In the genomic region with DNA sequence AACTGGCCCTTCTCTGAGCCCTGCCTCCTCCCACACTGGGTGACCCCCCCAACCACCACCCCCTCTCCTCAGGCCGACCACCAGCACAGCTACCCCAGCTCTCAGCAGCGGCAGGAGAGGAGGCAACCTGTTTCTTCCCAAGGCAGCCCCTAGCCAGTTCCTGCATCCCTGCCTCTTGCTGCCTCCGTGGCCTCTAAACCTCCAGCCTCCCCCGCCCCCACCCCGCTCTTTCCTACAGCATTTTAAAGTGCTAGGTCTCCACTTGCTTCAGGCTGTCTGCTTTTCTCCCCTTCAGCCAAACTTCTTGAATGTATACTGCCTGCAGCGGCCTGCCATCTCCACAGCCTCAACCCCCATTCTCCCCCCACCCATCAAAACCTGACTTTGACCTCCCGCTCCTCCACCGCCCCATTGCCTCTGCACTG, we compare ENCODE assay signal across 22 cellular contexts.
DNase-seq lines count a peak whose midpoint lies in the region; ATAC-seq and TF ChIP-seq lines count a peak whose summit lies in the region.
"Had no signal": no experiment of that assay in that cellular context is flagged by ENCODE, and none has a peak within 500 bp of the region (broad histone marks: within the 10 kb centered on the region; RNA-seq: fewer than 3 reads in every experiment).

No MANE protein-coding gene starts in this region.

- no peak overlapping the region for H3K27ac ChIP-seq in testis
- H3K27ac ChIP-seq in thyroid gland: no peak overlapping the region

- DNase-seq in left cardiac atrium (peak; percentile 14), cardiac septum (ENCODE audit: low spot score) (no peak), WTC11 (ENCODE audit: low spot score) (no peak), islet precursor cell (peak; percentile 48), testis (peak; percentile 12), HuH-7.5 (ENCODE audit: low spot score) (no peak), thyroid gland (no peak)
- DNase-seq: BE2C; CD4-positive, alpha-beta T cell; GF-D8; GOT3; HFFc6; Kasumi-1; MM.1S; NCI-H1092 treated with DMSO at 0.1 percent for 48 hours; NCI-H1694; NCI-H2081 treated with DMSO at 0.1 percent for 48 hours; NCI-H510A treated with DMSO at 0.1 percent for 48 hours; NCI-H774; SHP77 treated with DMSO at 0.1 percent for 48 hours; SK-N-SH had no signal

- no peak overlapping the region for H3K4me3 Mint-ChIP-seq in WTC11
- H3K4me3 Mint-ChIP-seq: CD4-positive, alpha-beta T cell; HFFc6 had no signal

- H3K4me3 ChIP-seq in testis: no peak overlapping the region
- no peak overlapping the region for H3K4me3 ChIP-seq in thyroid gland (replicated peaks in 1 of 3)

- TF ChIP-seq POLR2A in testis (IDR thresholded peaks at IDR 0.05): no peak
- no peak for TF ChIP-seq POLR2A in thyroid gland (IDR thresholded peaks at IDR 0.05)

- no peak for TF ChIP-seq CTCF in WTC11 (IDR thresholded peaks at IDR 0.05)
- TF ChIP-seq CTCF in testis (IDR thresholded peaks at IDR 0.05): no peak
- no peak for TF ChIP-seq CTCF in thyroid gland (IDR thresholded peaks at IDR 0.05)

- H3K36me3 ChIP-seq in testis (ENCODE audit: low read depth, missing control alignments): no peaks in the 10 kb centered on the region
- H3K36me3 ChIP-seq in thyroid gland: peaks cover 14 to 16% of the 10 kb centered on the region in 2 donors

- H3K9me3 Mint-ChIP-seq in WTC11: peaks cover 21% of the 10 kb centered on the region
- H3K9me3 Mint-ChIP-seq: CD4-positive, alpha-beta T cell; HFFc6 had no signal

- ATAC-seq in left cardiac atrium (no peak), WTC11 (no peak), HG02981 (IDR thresholded peaks at IDR 0.05; ENCODE audit: unreplicated experiment) (no peak)

- POLR2A ChIA-PET in WTC11 (lab: Charles Lee): no interaction called here

- H3K4me1 ChIP-seq in testis (peaks cover 3% of the 10 kb centered on the region), thyroid gland (no peaks in the 10 kb centered on the region)

- H3K27me3 ChIP-seq in testis (no peaks in the 10 kb centered on the region), thyroid gland (no peaks in the 10 kb centered on the region)
- H3K27me3 ChIP-seq: BE2C had no signal

- H3K27ac Mint-ChIP-seq in WTC11: peak overlapping the region; percentile 81; the same call in 1 of the 2 replicates
- H3K27ac Mint-ChIP-seq: CD4-positive, alpha-beta T cell; HFFc6 had no signal

- H3K27me3 Mint-ChIP-seq in WTC11 (ENCODE audit: low read depth): peaks cover 5% of the 10 kb centered on the region; the same call in 1 of the 2 replicates
- H3K27me3 Mint-ChIP-seq: CD4-positive, alpha-beta T cell had no signal

- CTCF ChIA-PET in WTC11 (lab: Charles Lee): interaction anchor here (0.7 to 3.9 kb wide), 4 partner anchors 60 to 144 kb away, joined by 4 to 16 read pairs (median 6); no protein-coding TSS in a partner anchor

- intact Hi-C loops in left cardiac atrium (cut with DNase I) (no loop called here), cardiac septum (cut with DNase I) (no loop called here), testis (cut with DNase I; ENCODE audit: low total_unique reads) (no loop called here), thyroid gland (cut with DNase I) (no loop called here)

- 86 to 90% methylated on average over 6 to 8 of the region's 8 CpGs for WGBS in testis, 2 donors
- 87 to 91% methylated on average over 8 of the region's 8 CpGs for WGBS in thyroid gland, 2 donors

- H3K9me3 ChIP-seq in testis: no peaks in the 10 kb centered on the region
- no peaks in the 10 kb centered on the region for H3K9me3 ChIP-seq in thyroid gland
- H3K9me3 ChIP-seq: BE2C, SK-N-SH had no signal

- H3K4me1 Mint-ChIP-seq in WTC11: peaks cover 55% of the 10 kb centered on the region

- peaks cover 23% of the 10 kb centered on the region for H3K36me3 Mint-ChIP-seq in WTC11

TF ChIP-seq in WTC11, 78 proteins besides CTCF, POLR2A, EP300 and RAD21:
- TF ChIP-seq SOX15 (CRISPR knock-in tag; IDR thresholded peaks at IDR 0.05) (no peak), FOXP4 (CRISPR knock-in tag; IDR thresholded peaks at IDR 0.05) (no peak)
- TF ChIP-seq, protein P1, sequence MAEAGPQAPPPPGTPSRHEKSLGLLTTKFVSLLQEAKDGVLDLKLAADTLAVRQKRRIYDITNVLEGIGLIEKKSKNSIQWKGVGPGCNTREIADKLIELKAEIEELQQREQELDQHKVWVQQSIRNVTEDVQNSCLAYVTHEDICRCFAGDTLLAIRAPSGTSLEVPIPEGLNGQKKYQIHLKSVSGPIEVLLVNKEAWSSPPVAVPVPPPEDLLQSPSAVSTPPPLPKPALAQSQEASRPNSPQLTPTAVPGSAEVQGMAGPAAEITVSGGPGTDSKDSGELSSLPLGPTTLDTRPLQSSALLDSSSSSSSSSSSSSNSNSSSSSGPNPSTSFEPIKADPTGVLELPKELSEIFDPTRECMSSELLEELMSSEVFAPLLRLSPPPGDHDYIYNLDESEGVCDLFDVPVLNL (CRISPR knock-in tag; IDR thresholded peaks at IDR 0.05; ENCODE audit: borderline replicate concordance, low read depth): no peak
- TF ChIP-seq, protein P2, sequence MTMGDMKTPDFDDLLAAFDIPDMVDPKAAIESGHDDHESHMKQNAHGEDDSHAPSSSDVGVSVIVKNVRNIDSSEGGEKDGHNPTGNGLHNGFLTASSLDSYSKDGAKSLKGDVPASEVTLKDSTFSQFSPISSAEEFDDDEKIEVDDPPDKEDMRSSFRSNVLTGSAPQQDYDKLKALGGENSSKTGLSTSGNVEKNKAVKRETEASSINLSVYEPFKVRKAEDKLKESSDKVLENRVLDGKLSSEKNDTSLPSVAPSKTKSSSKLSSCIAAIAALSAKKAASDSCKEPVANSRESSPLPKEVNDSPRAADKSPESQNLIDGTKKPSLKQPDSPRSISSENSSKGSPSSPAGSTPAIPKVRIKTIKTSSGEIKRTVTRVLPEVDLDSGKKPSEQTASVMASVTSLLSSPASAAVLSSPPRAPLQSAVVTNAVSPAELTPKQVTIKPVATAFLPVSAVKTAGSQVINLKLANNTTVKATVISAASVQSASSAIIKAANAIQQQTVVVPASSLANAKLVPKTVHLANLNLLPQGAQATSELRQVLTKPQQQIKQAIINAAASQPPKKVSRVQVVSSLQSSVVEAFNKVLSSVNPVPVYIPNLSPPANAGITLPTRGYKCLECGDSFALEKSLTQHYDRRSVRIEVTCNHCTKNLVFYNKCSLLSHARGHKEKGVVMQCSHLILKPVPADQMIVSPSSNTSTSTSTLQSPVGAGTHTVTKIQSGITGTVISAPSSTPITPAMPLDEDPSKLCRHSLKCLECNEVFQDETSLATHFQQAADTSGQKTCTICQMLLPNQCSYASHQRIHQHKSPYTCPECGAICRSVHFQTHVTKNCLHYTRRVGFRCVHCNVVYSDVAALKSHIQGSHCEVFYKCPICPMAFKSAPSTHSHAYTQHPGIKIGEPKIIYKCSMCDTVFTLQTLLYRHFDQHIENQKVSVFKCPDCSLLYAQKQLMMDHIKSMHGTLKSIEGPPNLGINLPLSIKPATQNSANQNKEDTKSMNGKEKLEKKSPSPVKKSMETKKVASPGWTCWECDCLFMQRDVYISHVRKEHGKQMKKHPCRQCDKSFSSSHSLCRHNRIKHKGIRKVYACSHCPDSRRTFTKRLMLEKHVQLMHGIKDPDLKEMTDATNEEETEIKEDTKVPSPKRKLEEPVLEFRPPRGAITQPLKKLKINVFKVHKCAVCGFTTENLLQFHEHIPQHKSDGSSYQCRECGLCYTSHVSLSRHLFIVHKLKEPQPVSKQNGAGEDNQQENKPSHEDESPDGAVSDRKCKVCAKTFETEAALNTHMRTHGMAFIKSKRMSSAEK (CRISPR knock-in tag; IDR thresholded peaks at IDR 0.05; ENCODE audit: borderline replicate concordance): no peak

Comparison
In these comparisons a context has a peak if more than half of its experiments do, and no peak if none do; other contexts are left out.
1. DNase-seq: peak in left cardiac atrium (single experiment), islet precursor cell (single experiment) and testis (single experiment); none in cardiac septum (single experiment), WTC11 (single experiment), HuH-7.5 (single experiment) and thyroid gland (0 of 2).